ENCODE assay signal across 8 cellular contexts in genomic region chr16:89712476-89712805, GRCh38. TPM values are rescaled to one million over a fixed set of nuclear protein-coding genes. Genes with fewer than 3 reads are reported as not detected.
DNase-seq lines count a peak whose midpoint lies in the region; ATAC-seq, FAIRE-seq and TF ChIP-seq lines count a peak whose summit lies in the region.

No MANE protein-coding gene starts in this region.

- no CpG with 5 or more reads among the region's 11 CpGs for WGBS in IMR-90 (ENCODE audit: extremely low coverage in 2 of 2, insufficient read length in 1 of 2), 2 experiments
- 0% methylated on average over 7 of the region's 11 CpGs for WGBS in K562 (ENCODE audit: insufficient coverage, low coverage, missing lambda C conversion rate)

- intact Hi-C loops in CD4-positive, alpha-beta T cell (cut with DNase I, micrococcal nuclease), result no loop called here
- intact Hi-C loops in IMR-90 (cut with micrococcal nuclease), result no loop called here
- intact Hi-C loops in K562 (cut with micrococcal nuclease), result no loop called here

- CTCF ChIA-PET in CD4-positive, alpha-beta T cell (lab: Charles Lee), result interaction anchor here (0.8 to 2.1 kb wide), 3 partner anchors 11 to 148 kb away, joined by 3 to 4 read pairs (median 3); no protein-coding TSS in a partner anchor
- CTCF ChIA-PET in IMR-90 (lab: Yijun Ruan, JAX), result interaction anchor here (1.4 kb wide), 1 partner anchor 148 kb away, joined by 3 read pairs; no protein-coding TSS in a partner anchor
- CTCF ChIA-PET in K562 (lab: Yijun Ruan, JAX; ENCODE audit: low intra/inter-chr PET ratio), result no interaction called here

- no peak overlapping the region for H2BK5ac ChIP-seq in IMR-90 (ENCODE audit: low read depth, low read length, poor library complexity, severe bottlenecking)

- H3K4me2 ChIP-seq in IMR-90 (ENCODE audit: low read depth, low read length) (peak overlapping the region; percentile 82; the same call in 1 of the 2 replicates), K562 (ENCODE audit: insufficient read depth, low read length) (peak overlapping the region; percentile 87)

- H3K36me3 ChIP-seq in IMR-90 (ENCODE audit: control insufficient read depth, insufficient read depth, low read length), result peaks cover 17% of the 10 kb centered on the region; the same call in 1 of the 2 replicates
- peaks cover 39% of the 10 kb centered on the region for H3K36me3 ChIP-seq in K562 (ENCODE audit: control insufficient read depth, insufficient read depth, low read length)

- H4K91ac ChIP-seq in IMR-90 (ENCODE audit: insufficient read depth, low read depth, low read length), result no peak overlapping the region

- H4K5ac ChIP-seq in IMR-90 (ENCODE audit: low read depth, low read length), result no peak overlapping the region

- H3K4me3 ChIP-seq in IMR-90 (ENCODE audit: insufficient read depth, low read depth, low read length) (no peak overlapping the region), K562 (peak overlapping the region; percentile 99)

- no peak overlapping the region for H3K27ac Mint-ChIP-seq in CD4-positive, alpha-beta T cell
- H3K27ac Mint-ChIP-seq in mesothelial cell of epicardium, result no peak overlapping the region

- no peaks in the 10 kb centered on the region for H3K27me3 Mint-ChIP-seq in CD4-positive, alpha-beta T cell
- no peaks in the 10 kb centered on the region for H3K27me3 Mint-ChIP-seq in mesothelial cell of epicardium (ENCODE audit: low read depth)

- dilution Hi-C loops in IMR-90 (cut with HindIII; ENCODE audit: low sequenced_read_pairs, unreplicated experiment), result no loop called here

- no peaks in the 10 kb centered on the region for H3K9me3 ChIP-seq in CD4-positive, alpha-beta T cell (ENCODE audit: control insufficient read depth, low read length)
- H3K9me3 ChIP-seq in IMR-90 (ENCODE audit: control insufficient read depth, insufficient read depth, low read length) (no peaks in the 10 kb centered on the region), K562 (replicated peaks; ENCODE audit: control insufficient read depth, insufficient read depth, low read depth, low read length) (0 out of 2 replicates have a peak, but pooled peaks cover 2% of the 10 kb centered on the region)

- no peak overlapping the region for H3K56ac ChIP-seq in IMR-90 (ENCODE audit: extremely low read depth, insufficient read depth, low read length)

- in situ Hi-C loops in IMR-90 (cut with MboI; ENCODE audit: low sequenced_read_pairs) (no loop called here), K562 (cut with MboI) (no loop called here)

- no peaks in the 10 kb centered on the region for H3K9me1 ChIP-seq in IMR-90 (ENCODE audit: insufficient read depth, low read length)
- no peaks in the 10 kb centered on the region for H3K9me1 ChIP-seq in K562 (ENCODE audit: control insufficient read depth, insufficient read depth, low read length)

- POLR2A ChIA-PET in CD4-positive, alpha-beta T cell (lab: Charles Lee), result interaction anchor here (1.2 to 1.5 kb wide), 3 partner anchors 11 to 161 kb away, joined by 3 to 7 read pairs (median 5); partner anchors contain the start of gene TCF25
- POLR2A ChIA-PET in IMR-90 (lab: Charles Lee; ENCODE audit: unreplicated experiment) (no interaction called here), K562 (lab: Yijun Ruan, JAX) (interaction anchor here (0.6 to 2.4 kb wide), 7 partner anchors 11 to 227 kb away, joined by 3 to 14 read pairs (median 4); no protein-coding TSS in a partner anchor)

- no peak overlapping the region for H2BK120ac ChIP-seq in IMR-90 (ENCODE audit: low read depth, low read length)

- peaks cover 0 to 9% of the 10 kb centered on the region in 2 experiments; a peak in 1 of 4 replicates for H3K79me1 ChIP-seq in IMR-90 (ENCODE audit: low read depth in 1 of 2, low read length in 2 of 2)

- H3K4ac ChIP-seq in IMR-90 (ENCODE audit: low read depth, low read length), result no peak overlapping the region

- no peak overlapping the region for H2BK15ac ChIP-seq in IMR-90 (ENCODE audit: low read depth, low read length)

- BruUV-seq in IMR-90 (replicated peaks; lab: Mats Ljungman, UMichigan) (no TSS peak), K562 (replicated peaks; lab: Mats Ljungman, UMichigan) (no TSS peak)

- H2AK9ac ChIP-seq in IMR-90 (replicated peaks; ENCODE audit: low read depth, low read length, poor library complexity), result no peak overlapping the region

- ATAC-seq in CD4-positive, alpha-beta T cell (ENCODE audit: poor library complexity), result no peak
- ATAC-seq in IMR-90 (ENCODE audit: low read depth), result peak; percentile 15; the same call in 1 of the 2 replicates
- peak; percentile 46 for ATAC-seq in K562
- no peak for ATAC-seq in HG03196 (IDR thresholded peaks at IDR 0.05; ENCODE audit: unreplicated experiment)
- no peak for ATAC-seq in HG02763 (IDR thresholded peaks at IDR 0.05; ENCODE audit: unreplicated experiment)

- TF ChIP-seq CTCF in CD4-positive, alpha-beta T cell (IDR thresholded peaks at IDR 0.05), result no peak
- TF ChIP-seq CTCF in IMR-90 (conservative IDR thresholded peaks at IDR 0.05; ENCODE audit: low read depth, low read length) (no peak), K562 (IDR thresholded peaks at IDR 0.05 in 2 of 3, conservative IDR thresholded peaks at IDR 0.05 in 1 of 3; ENCODE audit: insufficient read depth in 2 of 3, low read depth in 1 of 3, low read length in 3 of 3) (no peak), mesothelial cell of epicardium (IDR thresholded peaks at IDR 0.05; ENCODE audit: unreplicated experiment) (no peak)

- no peak overlapping the region for H3K23ac ChIP-seq in IMR-90 (ENCODE audit: low read depth, low read length)

- H2AFZ ChIP-seq in IMR-90 (replicated peaks; ENCODE audit: low read length, poor library complexity) (peak overlapping the region; percentile 90), K562 (ENCODE audit: low read depth, low read length) (peak overlapping the region; percentile 70; the same call in 1 of the 2 replicates)

- no peak overlapping the region for H3K27ac ChIP-seq in CD4-positive, alpha-beta T cell (ENCODE audit: low read depth, low read length)
- H3K27ac ChIP-seq in IMR-90 (ENCODE audit: insufficient read depth, low read length) (no peak overlapping the region; the same call in 1 of the 2 replicates), K562 (ENCODE audit: extremely low read depth, low read depth, low read length) (peak overlapping the region; percentile 74)

- no peaks in the 10 kb centered on the region; the same call in 1 of the 2 replicates for H4K20me1 ChIP-seq in IMR-90 (ENCODE audit: insufficient read depth, low read length)
- H4K20me1 ChIP-seq in K562 (replicated peaks; ENCODE audit: control insufficient read depth, insufficient read depth, low read length), result no peaks in the 10 kb centered on the region

- no peak for TF ChIP-seq POLR2A in IMR-90 (IDR thresholded peaks at IDR 0.05; ENCODE audit: low read depth, low read length)
- no peak for TF ChIP-seq POLR2A in K562 (conservative IDR thresholded peaks at IDR 0.05)

- H3K9ac ChIP-seq in IMR-90 (ENCODE audit: low read depth, low read length) (no peak overlapping the region), K562 (ENCODE audit: insufficient read depth in 1 of 2, low read depth in 2 of 2, low read length in 2 of 2) (peak overlapping the region; percentile 78 to 97)

- no peak overlapping the region for H3K18ac ChIP-seq in IMR-90 (ENCODE audit: low read depth, low read length)

- peak; percentile 74 for FAIRE-seq in K562 (lab: Jason Lieb, UNC)

- H4K8ac ChIP-seq in IMR-90 (ENCODE audit: low read depth in 2 of 2, low read length in 2 of 2), result no peak overlapping the region

- no peaks in the 10 kb centered on the region for H3K27me3 ChIP-seq in CD4-positive, alpha-beta T cell (ENCODE audit: control insufficient read depth, insufficient read depth, low read length)
- no peaks in the 10 kb centered on the region for H3K27me3 ChIP-seq in IMR-90 (ENCODE audit: control insufficient read depth, insufficient read depth, low read length)
- H3K27me3 ChIP-seq in K562 (ENCODE audit: control insufficient read depth in 2 of 2, insufficient read depth in 2 of 2, low read length in 2 of 2), result no peaks in the 10 kb centered on the region

- no peak overlapping the region for H2BK20ac ChIP-seq in IMR-90 (ENCODE audit: low read depth, low read length)

- peaks cover 30% of the 10 kb centered on the region for H3K79me2 ChIP-seq in K562 (ENCODE audit: control insufficient read depth, insufficient read depth, low read length)

- H3K4me3 Mint-ChIP-seq in CD4-positive, alpha-beta T cell, result peak overlapping the region; percentile 54
- H3K4me3 Mint-ChIP-seq in mesothelial cell of epicardium, result peak overlapping the region; percentile 69

- TF ChIP-seq EP300 in K562 (IDR thresholded peaks at IDR 0.05; ENCODE audit: low read length), result no peak

- H3K14ac ChIP-seq in IMR-90 (replicated peaks; ENCODE audit: low read depth, low read length), result no peak overlapping the region

- DNase-seq in CD4-positive, alpha-beta T cell, result no peak
- DNase-seq in IMR-90, result peak; percentile 28
- DNase-seq in K562 (ENCODE audit: extremely low read depth in 1 of 4, low spot score in 3 of 4), result peak in 2 of 4 experiments; percentile 51 to 52
- no peak for DNase-seq in mesothelial cell of epicardium (ENCODE audit: low spot score in 2 of 2, unreplicated experiment in 2 of 2)
- no peak for DNase-seq in OCI-M2 (lab: John Stamatoyannopoulos, UW; ENCODE audit: unreplicated experiment)
- DNase-seq in NCI-H510A (lab: John Stamatoyannopoulos, UW), result no peak

- H3K4me1 Mint-ChIP-seq in CD4-positive, alpha-beta T cell (ENCODE audit: low read depth), result no peaks in the 10 kb centered on the region
- H3K4me1 Mint-ChIP-seq in mesothelial cell of epicardium, result no peaks in the 10 kb centered on the region

- TF ChIP-seq RAD21 in IMR-90 (IDR thresholded peaks at IDR 0.05; ENCODE audit: low read length) (no peak), K562 (CRISPR knock-in tag; conservative IDR thresholded peaks at IDR 0.05 in 1 of 2, IDR thresholded peaks at IDR 0.05 in 1 of 2) (no peak)

- H3K4me1 ChIP-seq in IMR-90 (ENCODE audit: control insufficient read depth, insufficient read depth, low read length) (peaks cover 4% of the 10 kb centered on the region), K562 (replicated peaks in 1 of 2; ENCODE audit: control insufficient read depth in 2 of 2, insufficient read depth in 2 of 2, low read length in 2 of 2) (peaks cover 15 to 81% of the 10 kb centered on the region in 2 experiments; a peak in 4 of 5 replicates)

- H3K9me3 Mint-ChIP-seq in CD4-positive, alpha-beta T cell, result no peaks in the 10 kb centered on the region
- H3K9me3 Mint-ChIP-seq in mesothelial cell of epicardium, result peaks cover 4% of the 10 kb centered on the region

- H3K36me3 Mint-ChIP-seq in CD4-positive, alpha-beta T cell (ENCODE audit: low read depth), result no peaks in the 10 kb centered on the region
- H3K36me3 Mint-ChIP-seq in mesothelial cell of epicardium, result peaks cover 15% of the 10 kb centered on the region

- 0 out of 2 replicates have a peak overlapping the region, but pooled peaks have one; percentile 0 for H2AK5ac ChIP-seq in IMR-90 (ENCODE audit: low read depth, low read length)

RNA-seq across cellular contexts. Expression of gene VPS9D1, which starts 8.3 kb away (rescaled TPM):
- total RNA-seq in CD4-positive, alpha-beta T cell, result 10 to 100 TPM; 18.5 to 21.8 TPM
- total RNA-seq in IMR-90 (2012; rRNA removed) (1.8 and 1.9 TPM in 2 replicates), K562 (2014; rRNA removed) (2.9 and 3.0 TPM in 2 replicates), K562 (2014; rRNA removed; fragmentation: Illumina TruSeq; extraction: Trizol) (0.26 and 0.33 TPM in 2 replicates), K562 (2015; rRNA removed; fragmentation: Illumina TruSeq; extraction: Trizol) (0.58 and 0.94 TPM in 2 replicates), K562 (2021) (3.1 and 3.7 TPM in 2 replicates), mesothelial cell of epicardium (17.1 to 18.3 TPM (median 17.5 TPM) in 3 replicates)
- polyA plus RNA-seq in IMR-90 (2012; rRNA removed) (20.3 and 27.0 TPM in 2 replicates), K562 (2011; rRNA removed) (0.95 and 2.9 TPM in 2 replicates), K562 (2014; fragmentation: Illumina TruSeq; extraction: Trizol) (1.1 and 2.7 TPM in 2 replicates), K562 (2014; fragmentation: Nextera tagmentation; extraction: Ambion mirVana) (1 to 10 TPM; 1.0 to 1.4 TPM), K562 (2014; rRNA removed) (3.0 and 3.5 TPM in 2 replicates)
- 11.0 and 11.5 TPM in 2 replicates for polyA plus RNA-seq in IMR-90 (2012; cell fraction: cytosol; rRNA removed)
- 98.5 and 189 TPM in 2 replicates for polyA plus RNA-seq in IMR-90 (2012; cell fraction: nucleus; rRNA removed; ENCODE audit: low replicate concordance)
- 5.2 and 13.2 TPM in 2 replicates for total RNA-seq in K562 (2011; cell fraction: chromatin; rRNA removed; ENCODE audit: low replicate concordance)
- 9.5 and 9.9 TPM in 2 replicates for total RNA-seq in K562 (2011; cell fraction: nucleolus; rRNA removed)
- total RNA-seq in K562 (2011; cell fraction: nucleoplasm; rRNA removed), result 4.3 and 4.5 TPM in 2 replicates
- 1.3 and 3.5 TPM in 2 replicates for polyA plus RNA-seq in K562 (2011; cell fraction: cytosol; rRNA removed)
- 9.4 and 15.9 TPM in 2 replicates for polyA plus RNA-seq in K562 (2011; cell fraction: nucleus; rRNA removed)
- polyA plus RNA-seq in K562 (2012), result 4.5 and 13.7 TPM in 2 replicates
- 0.42 and 0.66 TPM in 2 replicates for polyA minus RNA-seq in K562 (2011; rRNA and poly(A)+ RNA removed)
- 1.8 and 2.7 TPM in 2 replicates for polyA minus RNA-seq in K562 (2011; cell fraction: cytosol; rRNA and poly(A)+ RNA removed)
- 2.7 and 2.9 TPM in 2 replicates for polyA minus RNA-seq in K562 (2011; cell fraction: nucleus; rRNA and poly(A)+ RNA removed)

RNA-seq across cellular contexts. Expression of gene ZNF276, which starts 8.9 kb away (rescaled TPM):
- 100 to 1,000 TPM; 127 to 137 TPM for total RNA-seq in CD4-positive, alpha-beta T cell
- total RNA-seq in IMR-90 (2012; rRNA removed) (4.1 and 4.2 TPM in 2 replicates), K562 (2014; rRNA removed) (28.0 and 31.4 TPM in 2 replicates), K562 (2014; rRNA removed; fragmentation: Illumina TruSeq; extraction: Trizol) (9.2 and 9.8 TPM in 2 replicates), K562 (2015; rRNA removed; fragmentation: Illumina TruSeq; extraction: Trizol) (13.9 and 16.9 TPM in 2 replicates), K562 (2021) (40.0 and 43.9 TPM in 2 replicates), mesothelial cell of epicardium (35.0 to 42.2 TPM (median 39.3 TPM) in 3 replicates)
- polyA plus RNA-seq in IMR-90 (2012; rRNA removed) (18.6 and 19.1 TPM in 2 replicates), K562 (2011; rRNA removed) (15.8 and 21.7 TPM in 2 replicates), K562 (2014; fragmentation: Illumina TruSeq; extraction: Trizol) (17.2 and 29.0 TPM in 2 replicates), K562 (2014; fragmentation: Nextera tagmentation; extraction: Ambion mirVana) (under 1 TPM; 0.49 to 0.80 TPM), K562 (2014; rRNA removed) (36.7 and 42.4 TPM in 2 replicates)
- polyA plus RNA-seq in IMR-90 (2012; cell fraction: cytosol; rRNA removed), result 4.2 and 9.3 TPM in 2 replicates
- 87.7 and 168 TPM in 2 replicates for polyA plus RNA-seq in IMR-90 (2012; cell fraction: nucleus; rRNA removed; ENCODE audit: low replicate concordance)
- total RNA-seq in K562 (2011; cell fraction: chromatin; rRNA removed; ENCODE audit: low replicate concordance), result 123 and 273 TPM in 2 replicates
- 130 and 136 TPM in 2 replicates for total RNA-seq in K562 (2011; cell fraction: nucleolus; rRNA removed)
- 112 and 149 TPM in 2 replicates for total RNA-seq in K562 (2011; cell fraction: nucleoplasm; rRNA removed)
- polyA plus RNA-seq in K562 (2011; cell fraction: cytosol; rRNA removed), result 16.1 and 25.5 TPM in 2 replicates
- 120 and 167 TPM in 2 replicates for polyA plus RNA-seq in K562 (2011; cell fraction: nucleus; rRNA removed)
- 27.0 and 27.2 TPM in 2 replicates for polyA plus RNA-seq in K562 (2012)
- 6.4 and 10.5 TPM in 2 replicates for polyA minus RNA-seq in K562 (2011; rRNA and poly(A)+ RNA removed)
- polyA minus RNA-seq in K562 (2011; cell fraction: cytosol; rRNA and poly(A)+ RNA removed), result 16.7 and 19.7 TPM in 2 replicates
- 27.6 and 35.0 TPM in 2 replicates for polyA minus RNA-seq in K562 (2011; cell fraction: nucleus; rRNA and poly(A)+ RNA removed)

RNA-seq across cellular contexts. Expression of gene SPATA2L, which starts 10.9 kb away (rescaled TPM):
- total RNA-seq in CD4-positive, alpha-beta T cell, result 10 to 100 TPM; 26.1 to 28.3 TPM
- total RNA-seq in IMR-90 (2012; rRNA removed) (4.8 and 5.0 TPM in 2 replicates), K562 (2014; rRNA removed) (17.0 and 19.7 TPM in 2 replicates), K562 (2014; rRNA removed; fragmentation: Illumina TruSeq; extraction: Trizol) (0.26 and 0.47 TPM in 2 replicates), K562 (2015; rRNA removed; fragmentation: Illumina TruSeq; extraction: Trizol) (4.3 and 5.1 TPM in 2 replicates), K562 (2021) (19.2 and 19.4 TPM in 2 replicates), mesothelial cell of epicardium (7.5 to 9.5 TPM (median 8.8 TPM) in 3 replicates)
- polyA plus RNA-seq in IMR-90 (2012; rRNA removed) (6.9 and 8.8 TPM in 2 replicates), K562 (2011; rRNA removed) (4.0 and 4.5 TPM in 2 replicates), K562 (2014; fragmentation: Illumina TruSeq; extraction: Trizol) (1.1 and 3.7 TPM in 2 replicates), K562 (2014; fragmentation: Nextera tagmentation; extraction: Ambion mirVana) (under 1 TPM in 1 of 2 experiments, not detected in 1; 0.13 TPM), K562 (2014; rRNA removed) (11.5 and 15.2 TPM in 2 replicates)
- polyA plus RNA-seq in IMR-90 (2012; cell fraction: cytosol; rRNA removed), result 11.7 and 14.7 TPM in 2 replicates
- polyA plus RNA-seq in IMR-90 (2012; cell fraction: nucleus; rRNA removed; ENCODE audit: low replicate concordance), result 5.4 and 20.5 TPM in 2 replicates
- total RNA-seq in K562 (2011; cell fraction: chromatin; rRNA removed; ENCODE audit: low replicate concordance), result 4.8 and 30.8 TPM in 2 replicates
- total RNA-seq in K562 (2011; cell fraction: nucleolus; rRNA removed), result 32.7 and 32.9 TPM in 2 replicates
- total RNA-seq in K562 (2011; cell fraction: nucleoplasm; rRNA removed), result 10.5 and 10.9 TPM in 2 replicates
- 5.7 and 25.8 TPM in 2 replicates for polyA plus RNA-seq in K562 (2011; cell fraction: cytosol; rRNA removed)
- 10.9 and 25.7 TPM in 2 replicates for polyA plus RNA-seq in K562 (2011; cell fraction: nucleus; rRNA removed)
- 11.3 and 11.6 TPM in 2 replicates for polyA plus RNA-seq in K562 (2012)
- polyA minus RNA-seq in K562 (2011; rRNA and poly(A)+ RNA removed), result 0.33 and 1.8 TPM in 2 replicates
- polyA minus RNA-seq in K562 (2011; cell fraction: cytosol; rRNA and poly(A)+ RNA removed), result 7.8 and 11.9 TPM in 2 replicates
- 5.7 and 11.7 TPM in 2 replicates for polyA minus RNA-seq in K562 (2011; cell fraction: nucleus; rRNA and poly(A)+ RNA removed)

RNA-seq across cellular contexts. Expression of gene CDK10, which starts 26.0 kb away (rescaled TPM):
- total RNA-seq in CD4-positive, alpha-beta T cell, result 10 to 100 TPM; 58.9 to 62.8 TPM
- total RNA-seq in IMR-90 (2012; rRNA removed), result 18.6 and 19.5 TPM in 2 replicates
- 61.8 and 65.3 TPM in 2 replicates for polyA plus RNA-seq in IMR-90 (2012; rRNA removed)
- 36.5 and 41.9 TPM in 2 replicates for polyA plus RNA-seq in IMR-90 (2012; cell fraction: cytosol; rRNA removed)
- 292 and 559 TPM in 2 replicates for polyA plus RNA-seq in IMR-90 (2012; cell fraction: nucleus; rRNA removed; ENCODE audit: low replicate concordance)
- 275 and 586 TPM in 2 replicates for total RNA-seq in K562 (2011; cell fraction: chromatin; rRNA removed; ENCODE audit: low replicate concordance)
- total RNA-seq in K562 (2011; cell fraction: nucleolus; rRNA removed), result 284 and 289 TPM in 2 replicates
- 252 and 255 TPM in 2 replicates for total RNA-seq in K562 (2011; cell fraction: nucleoplasm; rRNA removed)
- 40.1 and 55.8 TPM in 2 replicates for total RNA-seq in K562 (2014; rRNA removed)
- total RNA-seq in K562 (2014; rRNA removed; fragmentation: Illumina TruSeq; extraction: Trizol), result 25.5 and 34.8 TPM in 2 replicates
- total RNA-seq in K562 (2015; rRNA removed; fragmentation: Illumina TruSeq; extraction: Trizol), result 35.8 and 40.3 TPM in 2 replicates
- total RNA-seq in K562 (2021), result 65.1 and 75.4 TPM in 2 replicates
- polyA plus RNA-seq in K562 (2011; rRNA removed), result 55.9 and 77.3 TPM in 2 replicates
- 39.7 and 56.1 TPM in 2 replicates for polyA plus RNA-seq in K562 (2011; cell fraction: cytosol; rRNA removed)
- 756 and 811 TPM in 2 replicates for polyA plus RNA-seq in K562 (2011; cell fraction: nucleus; rRNA removed)
- polyA plus RNA-seq in K562 (2012), result 45.3 and 62.2 TPM in 2 replicates
- 38.0 and 46.5 TPM in 2 replicates for polyA plus RNA-seq in K562 (2014; fragmentation: Illumina TruSeq; extraction: Trizol)
- 1 to 10 TPM; 2.0 to 3.3 TPM for polyA plus RNA-seq in K562 (2014; fragmentation: Nextera tagmentation; extraction: Ambion mirVana)
- 75.0 and 85.1 TPM in 2 replicates for polyA plus RNA-seq in K562 (2014; rRNA removed)
- 21.7 and 25.8 TPM in 2 replicates for polyA minus RNA-seq in K562 (2011; rRNA and poly(A)+ RNA removed)
- polyA minus RNA-seq in K562 (2011; cell fraction: cytosol; rRNA and poly(A)+ RNA removed), result 16.0 and 16.3 TPM in 2 replicates
- 56.4 and 75.0 TPM in 2 replicates for polyA minus RNA-seq in K562 (2011; cell fraction: nucleus; rRNA and poly(A)+ RNA removed)
- 115 to 130 TPM (median 122 TPM) in 3 replicates for total RNA-seq in mesothelial cell of epicardium

RNA-seq across cellular contexts. Expression of gene SPATA33, which starts 54.8 kb away (rescaled TPM):
- total RNA-seq in CD4-positive, alpha-beta T cell, result 1 to 10 TPM; 4.4 to 7.1 TPM
- total RNA-seq in IMR-90 (2012; rRNA removed) (0.90 and 1.1 TPM in 2 replicates), K562 (2014; rRNA removed) (9.7 and 14.0 TPM in 2 replicates), K562 (2014; rRNA removed; fragmentation: Illumina TruSeq; extraction: Trizol) (10.5 and 11.8 TPM in 2 replicates), K562 (2015; rRNA removed; fragmentation: Illumina TruSeq; extraction: Trizol) (11.2 and 14.9 TPM in 2 replicates), K562 (2021) (18.2 and 19.7 TPM in 2 replicates), mesothelial cell of epicardium (13.5 to 14.7 TPM (median 14.4 TPM) in 3 replicates)
- polyA plus RNA-seq in IMR-90 (2012; rRNA removed) (3.2 and 3.4 TPM in 2 replicates), K562 (2011; rRNA removed) (9.8 and 11.8 TPM in 2 replicates), K562 (2014; fragmentation: Illumina TruSeq; extraction: Trizol) (15.6 and 20.0 TPM in 2 replicates), K562 (2014; fragmentation: Nextera tagmentation; extraction: Ambion mirVana) (1 to 10 TPM; 4.0 to 5.4 TPM), K562 (2014; rRNA removed) (16.4 and 18.1 TPM in 2 replicates)
- polyA plus RNA-seq in IMR-90 (2012; cell fraction: cytosol; rRNA removed), result 1.8 and 2.4 TPM in 2 replicates
- polyA plus RNA-seq in IMR-90 (2012; cell fraction: nucleus; rRNA removed; ENCODE audit: low replicate concordance), result 7.6 and 17.1 TPM in 2 replicates
- total RNA-seq in K562 (2011; cell fraction: chromatin; rRNA removed; ENCODE audit: low replicate concordance), result 39.5 and 51.6 TPM in 2 replicates
- 25.5 and 30.5 TPM in 2 replicates for total RNA-seq in K562 (2011; cell fraction: nucleolus; rRNA removed)
- total RNA-seq in K562 (2011; cell fraction: nucleoplasm; rRNA removed), result 30.6 and 33.0 TPM in 2 replicates
- 10.3 and 12.0 TPM in 2 replicates for polyA plus RNA-seq in K562 (2011; cell fraction: cytosol; rRNA removed)
- polyA plus RNA-seq in K562 (2011; cell fraction: nucleus; rRNA removed), result 26.2 and 27.8 TPM in 2 replicates
- 13.1 and 14.5 TPM in 2 replicates for polyA plus RNA-seq in K562 (2012)
- 7.6 and 7.7 TPM in 2 replicates for polyA minus RNA-seq in K562 (2011; rRNA and poly(A)+ RNA removed)
- 4.0 and 5.6 TPM in 2 replicates for polyA minus RNA-seq in K562 (2011; cell fraction: cytosol; rRNA and poly(A)+ RNA removed)
- 6.1 and 8.0 TPM in 2 replicates for polyA minus RNA-seq in K562 (2011; cell fraction: nucleus; rRNA and poly(A)+ RNA removed)

Comparison
In these comparisons a context has a peak if more than half of its experiments do, and no peak if none do; other contexts are left out.
1. ATAC-seq: peak in IMR-90 (single experiment) and K562 (single experiment); none in CD4-positive, alpha-beta T cell (single experiment), HG03196 (single experiment) and HG02763 (single experiment).